8 cellular contexts compared by ENCODE assay signal in the genomic region with DNA sequence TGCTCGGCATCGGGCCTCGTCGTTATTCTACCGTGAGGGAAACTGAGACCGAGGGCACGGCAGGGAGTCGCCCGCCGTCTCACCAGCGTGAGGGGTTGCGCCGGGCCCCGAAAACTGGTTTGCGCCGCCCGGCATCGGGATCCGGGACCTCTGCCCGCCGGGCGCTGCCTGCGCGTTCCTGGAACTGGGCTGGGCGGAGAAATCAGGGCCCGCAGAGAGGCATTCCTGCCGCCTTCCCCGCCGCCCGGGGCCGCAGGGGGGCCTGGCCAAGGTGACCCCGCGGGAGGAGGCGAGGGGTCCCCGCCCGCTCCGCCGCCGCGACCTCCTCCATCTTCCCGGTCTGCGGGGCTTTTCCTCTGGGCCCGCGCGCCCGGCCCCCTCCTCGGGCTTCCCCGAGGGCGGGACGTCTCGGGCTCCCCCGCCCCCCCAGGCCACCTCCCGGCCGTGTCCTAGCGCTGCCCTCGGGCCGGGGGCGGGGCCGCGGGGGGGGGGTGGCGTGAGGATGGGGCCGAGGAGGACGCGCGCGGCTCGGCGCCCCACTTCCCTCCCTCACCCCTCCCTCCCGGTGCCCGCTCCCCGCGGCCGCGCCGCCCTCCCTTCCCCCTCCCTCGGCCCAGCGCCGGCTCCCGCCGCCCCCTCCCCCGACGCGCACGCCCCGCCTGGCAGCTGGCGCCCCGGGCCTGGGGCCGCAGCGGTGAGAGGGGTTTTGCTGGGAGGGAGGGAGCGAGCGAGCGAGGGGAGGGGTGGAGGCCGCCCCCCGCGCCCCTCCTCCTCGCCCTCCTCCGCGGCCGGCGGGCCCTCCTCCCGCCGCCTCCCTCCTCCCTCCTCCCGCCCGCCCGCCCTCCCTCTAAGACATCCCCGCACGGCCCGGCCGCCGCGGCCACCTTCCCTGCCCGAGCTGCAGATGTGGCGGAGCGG. TPM values are rescaled to one million over a fixed set of nuclear protein-coding genes. Genes with fewer than 3 reads are reported as not detected.
DNase-seq lines count a peak whose midpoint lies in the region; ATAC-seq, FAIRE-seq and TF ChIP-seq lines count a peak whose summit lies in the region.

Gene GLIS2, plus strand, starts transcription at position 883 of the 918 bp plus-strand sequence. CDS start 16,214 bp downstream, outside the sequence.

- peaks cover 29% of the 10 kb centered on the region for H3K4me1 ChIP-seq in CD8-positive, alpha-beta T cell (ENCODE audit: insufficient read depth, low read length)
- peaks cover 27 to 41% of the 10 kb centered on the region in 2 donors for H3K4me1 ChIP-seq in kidney (ENCODE audit: control insufficient read depth in 1 of 2, insufficient read depth in 1 of 2, low read depth in 1 of 2, low read length in 2 of 2)

- H3K9ac ChIP-seq in kidney (ENCODE audit: low read length in 2 of 2): peak within 1 kb of the TSS; percentile 45 to 85

- ATAC-seq in CD8-positive, alpha-beta T cell: peak; percentile 39
- peak; percentile 61 for ATAC-seq in stimulated activated effector memory CD8-positive, alpha-beta T cell treated with anti-CD3 and anti-CD28 coated beads, Interleukin-12 subunit alpha, Interleukin-12 subunit beta, amount 100 ng/mL, for 72 hours
- ATAC-seq in HG02840 (IDR thresholded peaks at IDR 0.05; ENCODE audit: low FRiP score, unreplicated experiment) (no peak), HG02884 (IDR thresholded peaks at IDR 0.05; ENCODE audit: unreplicated experiment) (no peak)

- H3K27me3 Mint-ChIP-seq in CD8-positive, alpha-beta T cell (ENCODE audit: low read depth): peaks cover 18% of the 10 kb centered on the region

- intact Hi-C loops in CD8-positive, alpha-beta T cell (cut with DNase I, micrococcal nuclease): loop anchor here in 1 of 2 experiments (1.0 kb wide), 1 partner anchor 8 kb away; no protein-coding TSS in a partner anchor
- intact Hi-C loops in kidney (cut with DNase I): no loop called here

- POLR2A ChIA-PET in CD8-positive, alpha-beta T cell (lab: Charles Lee): interaction anchor here (1.0 to 1.4 kb wide), 4 partner anchors 8 to 42 kb away, joined by 3 to 4 read pairs (median 3); partner anchors contain the start of gene TFAP4

- CTCF ChIA-PET in CD8-positive, alpha-beta T cell (lab: Charles Lee): interaction anchor here (1.0 kb wide), 1 partner anchor 62 kb away, joined by 4 read pairs; no protein-coding TSS in a partner anchor

- H3K27ac Mint-ChIP-seq in CD8-positive, alpha-beta T cell: no peak within 1 kb of the TSS
- peak within 1 kb of the TSS; percentile 70 for H3K27ac Mint-ChIP-seq in stimulated activated effector memory CD8-positive, alpha-beta T cell treated with anti-CD3 and anti-CD28 coated beads, Interleukin-12 subunit alpha, Interleukin-12 subunit beta, amount 100 ng/mL, for 72 hours

- no peaks in the 10 kb centered on the region for H3K9me3 Mint-ChIP-seq in CD8-positive, alpha-beta T cell
- no peaks in the 10 kb centered on the region for H3K9me3 Mint-ChIP-seq in stimulated activated effector memory CD8-positive, alpha-beta T cell treated with anti-CD3 and anti-CD28 coated beads, Interleukin-12 subunit alpha, Interleukin-12 subunit beta, amount 100 ng/mL, for 72 hours

- H3K9me3 ChIP-seq in CD8-positive, alpha-beta T cell (ENCODE audit: low read length): no peaks in the 10 kb centered on the region
- no peaks in the 10 kb centered on the region for H3K9me3 ChIP-seq in kidney (ENCODE audit: control insufficient read depth in 1 of 2, low read length in 2 of 2)

- no peak for FAIRE-seq in kidney (lab: Jason Lieb, UNC)

- DNase-seq in CD8-positive, alpha-beta T cell: peak in 1 of 7 experiments; percentile 26
- DNase-seq in HL-60 (ENCODE audit: low read depth in 1 of 2, low spot score in 1 of 2) (no peak), SHP77 (lab: John Stamatoyannopoulos, UW) (peak; percentile 69 to 70), cerebellar cortex (ENCODE audit: low spot score) (peak; percentile 60), kidney (peak; percentile 94)
- DNase-seq in stimulated activated effector memory CD8-positive, alpha-beta T cell treated with anti-CD3 and anti-CD28 coated beads, Interleukin-12 subunit alpha, Interleukin-12 subunit beta, amount 100 ng/mL, for 72 hours (ENCODE audit: low spot score in 2 of 2): peak; percentile 41 to 65

- peak within 1 kb of the TSS; percentile 56 for H3K4me3 ChIP-seq in CD8-positive, alpha-beta T cell (ENCODE audit: low read depth, low read length)
- peak within 1 kb of the TSS; percentile 27 for H3K4me3 ChIP-seq in HL-60 (replicated peaks; ENCODE audit: insufficient read depth, low read length)
- peak within 1 kb of the TSS; percentile 54 to 82 for H3K4me3 ChIP-seq in kidney (ENCODE audit: low read length in 2 of 2)

- peak within 1 kb of the TSS; percentile 90 for H3K4me3 Mint-ChIP-seq in CD8-positive, alpha-beta T cell
- H3K4me3 Mint-ChIP-seq in stimulated activated effector memory CD8-positive, alpha-beta T cell treated with anti-CD3 and anti-CD28 coated beads, Interleukin-12 subunit alpha, Interleukin-12 subunit beta, amount 100 ng/mL, for 72 hours: peak within 1 kb of the TSS; percentile 83

- H3K4me1 Mint-ChIP-seq in CD8-positive, alpha-beta T cell (ENCODE audit: low read depth): peaks cover 19% of the 10 kb centered on the region
- peaks cover 26% of the 10 kb centered on the region for H3K4me1 Mint-ChIP-seq in stimulated activated effector memory CD8-positive, alpha-beta T cell treated with anti-CD3 and anti-CD28 coated beads, Interleukin-12 subunit alpha, Interleukin-12 subunit beta, amount 100 ng/mL, for 72 hours

- H3K36me3 ChIP-seq in CD8-positive, alpha-beta T cell (ENCODE audit: insufficient read depth, low read length): no peaks in the 10 kb centered on the region
- H3K36me3 ChIP-seq in kidney (ENCODE audit: control insufficient read depth in 1 of 2, insufficient read depth in 2 of 2, low read length in 2 of 2): no peaks in the 10 kb centered on the region

- no peak within 1 kb of the TSS for H3K27ac ChIP-seq in CD8-positive, alpha-beta T cell (ENCODE audit: low read depth, low read length)
- H3K27ac ChIP-seq in HL-60 (replicated peaks): no peak within 1 kb of the TSS
- H3K27ac ChIP-seq in kidney (ENCODE audit: low read depth in 2 of 2, low read length in 2 of 2): peak within 1 kb of the TSS; percentile 90 to 96

- no peaks in the 10 kb centered on the region for H3K36me3 Mint-ChIP-seq in CD8-positive, alpha-beta T cell
- peaks cover 6% of the 10 kb centered on the region for H3K36me3 Mint-ChIP-seq in stimulated activated effector memory CD8-positive, alpha-beta T cell treated with anti-CD3 and anti-CD28 coated beads, Interleukin-12 subunit alpha, Interleukin-12 subunit beta, amount 100 ng/mL, for 72 hours

- TF ChIP-seq CTCF in CD8-positive, alpha-beta T cell (IDR thresholded peaks at IDR 0.05): no peak
- TF ChIP-seq CTCF in HL-60 (IDR thresholded peaks at IDR 0.05; ENCODE audit: insufficient read depth, low read length): no peak
- no peak for TF ChIP-seq CTCF in kidney (IDR thresholded peaks at IDR 0.05; ENCODE audit: borderline replicate concordance, extremely low read depth, insufficient read depth)

- peaks cover 13% of the 10 kb centered on the region for H3K27me3 ChIP-seq in CD8-positive, alpha-beta T cell (ENCODE audit: insufficient read depth, low read length)
- peaks cover 24% of the 10 kb centered on the region for H3K27me3 ChIP-seq in HL-60 (ENCODE audit: insufficient read depth, poor library complexity, severe bottlenecking)

RNA-seq across cellular contexts. Expression of gene GLIS2, which starts in this region (rescaled TPM):
- total RNA-seq in CD8-positive, alpha-beta T cell: not detected
- 68.7 TPM for total RNA-seq in kidney
- polyA plus RNA-seq in kidney (ENCODE audit: insufficient read depth, low read depth, low replicate concordance): 35.6 TPM

Comparison
In these comparisons a context has a peak if more than half of its experiments do, and no peak if none do; other contexts are left out.
1. RNA of gene GLIS2 (total RNA-seq): 68.7 TPM in kidney (single experiment); not detected in CD8-positive, alpha-beta T cell; every median in the first group is over 10 times any median in the second.
2. Peak in ATAC-seq and H3K4me3 ChIP-seq in CD8-positive, alpha-beta T cell; RNA of the gene not detected or under 1 TPM.
3. DNase-seq: peak in SHP77 (2 of 2), cerebellar cortex (single experiment), kidney (single experiment) and stimulated activated effector memory CD8-positive, alpha-beta T cell treated with anti-CD3 and anti-CD28 coated beads, Interleukin-12 subunit alpha, Interleukin-12 subunit beta, amount 100 ng/mL, for 72 hours (2 of 2); none in HL-60 (0 of 2).
4. H3K27ac ChIP-seq: peak in kidney (2 of 2); none in CD8-positive, alpha-beta T cell (single experiment) and HL-60 (single experiment).
5. Peak in every context shown above with its lines, with median percentiles within 50 percentile points of each other: H3K4me3 ChIP-seq.